In the genomic region with DNA sequence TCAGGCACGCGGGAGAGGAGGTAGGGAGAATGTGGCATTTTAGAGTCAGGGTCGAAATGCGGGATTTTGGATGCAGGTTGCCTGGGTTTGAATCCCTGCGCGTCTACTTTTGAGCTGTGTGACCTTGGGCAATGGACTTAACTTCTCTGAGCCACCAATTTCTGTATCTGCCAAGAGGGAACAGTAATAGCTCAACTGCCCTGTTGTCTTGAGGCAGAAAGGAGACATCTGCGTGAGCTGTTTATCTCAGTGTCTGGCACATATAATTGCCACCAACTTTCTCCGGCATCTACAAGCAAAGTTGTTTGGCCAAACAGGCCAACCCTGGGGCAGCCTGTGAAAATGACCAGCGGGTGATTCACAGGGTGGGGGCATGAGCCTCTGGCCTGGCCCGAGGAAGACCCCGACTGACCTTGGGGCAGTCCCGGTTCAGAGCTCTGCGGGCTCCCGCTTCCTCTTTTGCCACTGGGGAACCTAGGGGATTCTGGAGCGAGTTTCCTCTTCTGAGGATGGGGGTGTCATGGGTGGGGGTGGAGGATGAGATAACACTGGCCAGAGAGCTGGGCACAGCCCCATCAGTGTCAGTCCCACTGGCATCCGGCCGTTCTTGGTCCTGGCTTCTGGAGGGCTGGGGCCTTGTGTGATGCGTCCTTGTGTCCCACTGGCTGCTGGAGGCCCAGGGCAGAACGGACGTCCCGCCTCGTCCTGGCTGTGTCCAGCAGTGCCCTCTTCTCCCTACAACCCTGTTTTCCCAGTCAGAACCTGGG, we compare ENCODE assay signal across 1 cellular context.
TF ChIP-seq lines count a peak whose summit lies in the region.

No MANE protein-coding gene starts in this region.

TF ChIP-seq in GM12878, 131 proteins besides CTCF, POLR2A, EP300 and RAD21 (continued from another document and continues in another):
- TF ChIP-seq, protein P1, sequence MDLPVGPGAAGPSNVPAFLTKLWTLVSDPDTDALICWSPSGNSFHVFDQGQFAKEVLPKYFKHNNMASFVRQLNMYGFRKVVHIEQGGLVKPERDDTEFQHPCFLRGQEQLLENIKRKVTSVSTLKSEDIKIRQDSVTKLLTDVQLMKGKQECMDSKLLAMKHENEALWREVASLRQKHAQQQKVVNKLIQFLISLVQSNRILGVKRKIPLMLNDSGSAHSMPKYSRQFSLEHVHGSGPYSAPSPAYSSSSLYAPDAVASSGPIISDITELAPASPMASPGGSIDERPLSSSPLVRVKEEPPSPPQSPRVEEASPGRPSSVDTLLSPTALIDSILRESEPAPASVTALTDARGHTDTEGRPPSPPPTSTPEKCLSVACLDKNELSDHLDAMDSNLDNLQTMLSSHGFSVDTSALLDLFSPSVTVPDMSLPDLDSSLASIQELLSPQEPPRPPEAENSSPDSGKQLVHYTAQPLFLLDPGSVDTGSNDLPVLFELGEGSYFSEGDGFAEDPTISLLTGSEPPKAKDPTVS (IDR thresholded peaks at IDR 0.05; ENCODE audit: low read depth, low read length), result no peak
- TF ChIP-seq NBN (IDR thresholded peaks at IDR 0.05), result peak; percentile 70
- no peak for TF ChIP-seq PAX8 (IDR thresholded peaks at IDR 0.05)
- no peak for TF ChIP-seq NR2C2 (IDR thresholded peaks at IDR 0.05; ENCODE audit: borderline replicate concordance, control insufficient read depth, insufficient read length, low read depth)
- no peak for TF ChIP-seq GABPA (IDR thresholded peaks at IDR 0.05; ENCODE audit: low read depth)
- TF ChIP-seq, protein P2, sequence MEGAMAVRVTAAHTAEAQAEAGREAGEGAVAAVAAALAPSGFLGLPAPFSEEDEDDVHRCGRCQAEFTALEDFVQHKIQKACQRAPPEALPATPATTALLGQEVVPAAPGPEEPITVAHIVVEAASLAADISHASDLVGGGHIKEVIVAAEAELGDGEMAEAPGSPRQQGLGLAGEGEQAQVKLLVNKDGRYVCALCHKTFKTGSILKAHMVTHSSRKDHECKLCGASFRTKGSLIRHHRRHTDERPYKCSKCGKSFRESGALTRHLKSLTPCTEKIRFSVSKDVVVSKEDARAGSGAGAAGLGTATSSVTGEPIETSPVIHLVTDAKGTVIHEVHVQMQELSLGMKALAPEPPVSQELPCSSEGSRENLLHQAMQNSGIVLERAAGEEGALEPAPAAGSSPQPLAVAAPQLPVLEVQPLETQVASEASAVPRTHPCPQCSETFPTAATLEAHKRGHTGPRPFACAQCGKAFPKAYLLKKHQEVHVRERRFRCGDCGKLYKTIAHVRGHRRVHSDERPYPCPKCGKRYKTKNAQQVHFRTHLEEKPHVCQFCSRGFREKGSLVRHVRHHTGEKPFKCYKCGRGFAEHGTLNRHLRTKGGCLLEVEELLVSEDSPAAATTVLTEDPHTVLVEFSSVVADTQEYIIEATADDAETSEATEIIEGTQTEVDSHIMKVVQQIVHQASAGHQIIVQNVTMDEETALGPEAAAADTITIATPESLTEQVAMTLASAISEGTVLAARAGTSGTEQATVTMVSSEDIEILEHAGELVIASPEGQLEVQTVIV (IDR thresholded peaks at IDR 0.05; ENCODE audit: borderline replicate concordance, partially characterized antibody), result no peak
- peak; percentile 44; the same call in 1 of the 2 replicates for TF ChIP-seq ATF7 (IDR thresholded peaks at IDR 0.05; ENCODE audit: low read depth)
- peak; percentile 77 for TF ChIP-seq RUNX3 (IDR thresholded peaks at IDR 0.05; ENCODE audit: low read length)
- peak; percentile 79; the same call in 1 of the 2 replicates for TF ChIP-seq NFIC (IDR thresholded peaks at IDR 0.05; ENCODE audit: low read depth, low read length)
- TF ChIP-seq EED (IDR thresholded peaks at IDR 0.05; ENCODE audit: low read depth), result peak; percentile 93
- TF ChIP-seq TCF3 (IDR thresholded peaks at IDR 0.05; ENCODE audit: borderline replicate concordance, insufficient read depth, low read depth, low read length), result no peak
- TF ChIP-seq, protein P3, sequence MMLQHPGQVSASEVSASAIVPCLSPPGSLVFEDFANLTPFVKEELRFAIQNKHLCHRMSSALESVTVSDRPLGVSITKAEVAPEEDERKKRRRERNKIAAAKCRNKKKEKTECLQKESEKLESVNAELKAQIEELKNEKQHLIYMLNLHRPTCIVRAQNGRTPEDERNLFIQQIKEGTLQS (IDR thresholded peaks at IDR 0.05; ENCODE audit: borderline replicate concordance, extremely low read depth, low read depth, low read length), result no peak
- TF ChIP-seq, protein P4, sequence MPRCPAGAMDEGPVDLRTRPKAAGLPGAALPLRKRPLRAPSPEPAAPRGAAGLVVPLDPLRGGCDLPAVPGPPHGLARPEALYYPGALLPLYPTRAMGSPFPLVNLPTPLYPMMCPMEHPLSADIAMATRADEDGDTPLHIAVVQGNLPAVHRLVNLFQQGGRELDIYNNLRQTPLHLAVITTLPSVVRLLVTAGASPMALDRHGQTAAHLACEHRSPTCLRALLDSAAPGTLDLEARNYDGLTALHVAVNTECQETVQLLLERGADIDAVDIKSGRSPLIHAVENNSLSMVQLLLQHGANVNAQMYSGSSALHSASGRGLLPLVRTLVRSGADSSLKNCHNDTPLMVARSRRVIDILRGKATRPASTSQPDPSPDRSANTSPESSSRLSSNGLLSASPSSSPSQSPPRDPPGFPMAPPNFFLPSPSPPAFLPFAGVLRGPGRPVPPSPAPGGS (IDR thresholded peaks at IDR 0.05; ENCODE audit: borderline replicate concordance, insufficient read depth, low read depth, low read length, poor library complexity, severe bottlenecking), result peak; percentile 78
- TF ChIP-seq SREBF2 (IDR thresholded peaks at IDR 0.05; ENCODE audit: low read length), result no peak
- peak; percentile 88 for TF ChIP-seq RELA (IDR thresholded peaks at IDR 0.05; ENCODE audit: borderline replicate concordance, partially characterized antibody)
- TF ChIP-seq FOXM1 (IDR thresholded peaks at IDR 0.05; ENCODE audit: low read depth, low read length), result peak; percentile 76; the same call in 1 of the 2 replicates
- TF ChIP-seq LARP7 (IDR thresholded peaks at IDR 0.05), result no peak
- TF ChIP-seq SPI1 (IDR thresholded peaks at IDR 0.05; ENCODE audit: borderline replicate concordance, insufficient read depth, low read depth, low read length), result peak; percentile 98
- TF ChIP-seq ESRRA (IDR thresholded peaks at IDR 0.05; ENCODE audit: low read length), result no peak
- TF ChIP-seq, protein P5, sequence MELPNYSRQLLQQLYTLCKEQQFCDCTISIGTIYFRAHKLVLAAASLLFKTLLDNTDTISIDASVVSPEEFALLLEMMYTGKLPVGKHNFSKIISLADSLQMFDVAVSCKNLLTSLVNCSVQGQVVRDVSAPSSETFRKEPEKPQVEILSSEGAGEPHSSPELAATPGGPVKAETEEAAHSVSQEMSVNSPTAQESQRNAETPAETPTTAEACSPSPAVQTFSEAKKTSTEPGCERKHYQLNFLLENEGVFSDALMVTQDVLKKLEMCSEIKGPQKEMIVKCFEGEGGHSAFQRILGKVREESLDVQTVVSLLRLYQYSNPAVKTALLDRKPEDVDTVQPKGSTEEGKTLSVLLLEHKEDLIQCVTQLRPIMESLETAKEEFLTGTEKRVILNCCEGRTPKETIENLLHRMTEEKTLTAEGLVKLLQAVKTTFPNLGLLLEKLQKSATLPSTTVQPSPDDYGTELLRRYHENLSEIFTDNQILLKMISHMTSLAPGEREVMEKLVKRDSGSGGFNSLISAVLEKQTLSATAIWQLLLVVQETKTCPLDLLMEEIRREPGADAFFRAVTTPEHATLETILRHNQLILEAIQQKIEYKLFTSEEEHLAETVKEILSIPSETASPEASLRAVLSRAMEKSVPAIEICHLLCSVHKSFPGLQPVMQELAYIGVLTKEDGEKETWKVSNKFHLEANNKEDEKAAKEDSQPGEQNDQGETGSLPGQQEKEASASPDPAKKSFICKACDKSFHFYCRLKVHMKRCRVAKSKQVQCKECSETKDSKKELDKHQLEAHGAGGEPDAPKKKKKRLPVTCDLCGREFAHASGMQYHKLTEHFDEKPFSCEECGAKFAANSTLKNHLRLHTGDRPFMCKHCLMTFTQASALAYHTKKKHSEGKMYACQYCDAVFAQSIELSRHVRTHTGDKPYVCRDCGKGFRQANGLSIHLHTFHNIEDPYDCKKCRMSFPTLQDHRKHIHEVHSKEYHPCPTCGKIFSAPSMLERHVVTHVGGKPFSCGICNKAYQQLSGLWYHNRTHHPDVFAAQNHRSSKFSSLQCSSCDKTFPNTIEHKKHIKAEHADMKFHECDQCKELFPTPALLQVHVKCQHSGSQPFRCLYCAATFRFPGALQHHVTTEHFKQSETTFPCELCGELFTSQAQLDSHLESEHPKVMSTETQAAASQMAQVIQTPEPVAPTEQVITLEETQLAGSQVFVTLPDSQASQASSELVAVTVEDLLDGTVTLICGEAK (IDR thresholded peaks at IDR 0.05; ENCODE audit: borderline replicate concordance), result no peak
- TF ChIP-seq, protein P6, sequence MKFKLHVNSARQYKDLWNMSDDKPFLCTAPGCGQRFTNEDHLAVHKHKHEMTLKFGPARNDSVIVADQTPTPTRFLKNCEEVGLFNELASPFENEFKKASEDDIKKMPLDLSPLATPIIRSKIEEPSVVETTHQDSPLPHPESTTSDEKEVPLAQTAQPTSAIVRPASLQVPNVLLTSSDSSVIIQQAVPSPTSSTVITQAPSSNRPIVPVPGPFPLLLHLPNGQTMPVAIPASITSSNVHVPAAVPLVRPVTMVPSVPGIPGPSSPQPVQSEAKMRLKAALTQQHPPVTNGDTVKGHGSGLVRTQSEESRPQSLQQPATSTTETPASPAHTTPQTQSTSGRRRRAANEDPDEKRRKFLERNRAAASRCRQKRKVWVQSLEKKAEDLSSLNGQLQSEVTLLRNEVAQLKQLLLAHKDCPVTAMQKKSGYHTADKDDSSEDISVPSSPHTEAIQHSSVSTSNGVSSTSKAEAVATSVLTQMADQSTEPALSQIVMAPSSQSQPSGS (IDR thresholded peaks at IDR 0.05; ENCODE audit: low read length), result no peak; the same call in 1 of the 2 replicates
- no peak for TF ChIP-seq SIX5 (IDR thresholded peaks at IDR 0.05; ENCODE audit: low read depth, low read length, severe bottlenecking)
- 0 out of 2 replicates have a peak, but pooled peaks have one; percentile 10 for TF ChIP-seq MTA3 (IDR thresholded peaks at IDR 0.05; ENCODE audit: borderline replicate concordance, low read length)
- no peak for TF ChIP-seq MYB (IDR thresholded peaks at IDR 0.05; ENCODE audit: borderline replicate concordance, low read depth, low read length)
- peak; percentile 69; the same call in 1 of the 2 replicates for TF ChIP-seq GATAD2B (conservative IDR thresholded peaks at IDR 0.05; ENCODE audit: low read depth)
- TF ChIP-seq NR2C1 (IDR thresholded peaks at IDR 0.05), result no peak
- TF ChIP-seq SMAD1 (IDR thresholded peaks at IDR 0.05; ENCODE audit: low read depth, partially characterized antibody), result no peak
- peak; percentile 98 for TF ChIP-seq SMARCA5 (IDR thresholded peaks at IDR 0.05)
- TF ChIP-seq YY1 (IDR thresholded peaks at IDR 0.05; ENCODE audit: low read depth, low read length), result no peak
- TF ChIP-seq ZZZ3 (IDR thresholded peaks at IDR 0.05; ENCODE audit: control insufficient read depth, insufficient read length, low read depth), result no peak
- peak; percentile 82; the same call in 1 of the 2 replicates for TF ChIP-seq DPF2 (IDR thresholded peaks at IDR 0.05)
- no peak for TF ChIP-seq HDAC6 (IDR thresholded peaks at IDR 0.05; ENCODE audit: unreplicated experiment)
- TF ChIP-seq KLF5 (IDR thresholded peaks at IDR 0.05; ENCODE audit: partially characterized antibody), result no peak
- TF ChIP-seq STAT3 (IDR thresholded peaks at IDR 0.05; ENCODE audit: low read depth, low read length), result no peak
- TF ChIP-seq ZNF207 (IDR thresholded peaks at IDR 0.05; ENCODE audit: borderline replicate concordance), result no peak; the same call in 1 of the 2 replicates
- TF ChIP-seq MEF2A (IDR thresholded peaks at IDR 0.05; ENCODE audit: insufficient read depth, low read depth, low read length), result no peak
- peak; percentile 84; the same call in 1 of the 2 replicates for TF ChIP-seq KDM1A (IDR thresholded peaks at IDR 0.05; ENCODE audit: borderline replicate concordance)
- TF ChIP-seq RCOR1 (conservative IDR thresholded peaks at IDR 0.05; ENCODE audit: low read depth, low read length), result no peak
- TF ChIP-seq CEBPB (IDR thresholded peaks at IDR 0.05; ENCODE audit: borderline replicate concordance in 1 of 2, low read depth in 2 of 2, low read length in 2 of 2), result no peak
- TF ChIP-seq, protein P7, sequence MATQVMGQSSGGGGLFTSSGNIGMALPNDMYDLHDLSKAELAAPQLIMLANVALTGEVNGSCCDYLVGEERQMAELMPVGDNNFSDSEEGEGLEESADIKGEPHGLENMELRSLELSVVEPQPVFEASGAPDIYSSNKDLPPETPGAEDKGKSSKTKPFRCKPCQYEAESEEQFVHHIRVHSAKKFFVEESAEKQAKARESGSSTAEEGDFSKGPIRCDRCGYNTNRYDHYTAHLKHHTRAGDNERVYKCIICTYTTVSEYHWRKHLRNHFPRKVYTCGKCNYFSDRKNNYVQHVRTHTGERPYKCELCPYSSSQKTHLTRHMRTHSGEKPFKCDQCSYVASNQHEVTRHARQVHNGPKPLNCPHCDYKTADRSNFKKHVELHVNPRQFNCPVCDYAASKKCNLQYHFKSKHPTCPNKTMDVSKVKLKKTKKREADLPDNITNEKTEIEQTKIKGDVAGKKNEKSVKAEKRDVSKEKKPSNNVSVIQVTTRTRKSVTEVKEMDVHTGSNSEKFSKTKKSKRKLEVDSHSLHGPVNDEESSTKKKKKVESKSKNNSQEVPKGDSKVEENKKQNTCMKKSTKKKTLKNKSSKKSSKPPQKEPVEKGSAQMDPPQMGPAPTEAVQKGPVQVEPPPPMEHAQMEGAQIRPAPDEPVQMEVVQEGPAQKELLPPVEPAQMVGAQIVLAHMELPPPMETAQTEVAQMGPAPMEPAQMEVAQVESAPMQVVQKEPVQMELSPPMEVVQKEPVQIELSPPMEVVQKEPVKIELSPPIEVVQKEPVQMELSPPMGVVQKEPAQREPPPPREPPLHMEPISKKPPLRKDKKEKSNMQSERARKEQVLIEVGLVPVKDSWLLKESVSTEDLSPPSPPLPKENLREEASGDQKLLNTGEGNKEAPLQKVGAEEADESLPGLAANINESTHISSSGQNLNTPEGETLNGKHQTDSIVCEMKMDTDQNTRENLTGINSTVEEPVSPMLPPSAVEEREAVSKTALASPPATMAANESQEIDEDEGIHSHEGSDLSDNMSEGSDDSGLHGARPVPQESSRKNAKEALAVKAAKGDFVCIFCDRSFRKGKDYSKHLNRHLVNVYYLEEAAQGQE (IDR thresholded peaks at IDR 0.05; ENCODE audit: low read depth, low read length), result 0 out of 2 replicates have a peak, but pooled peaks have one; percentile 29
- TF ChIP-seq STAT1 (conservative IDR thresholded peaks at IDR 0.05), result no peak
- no peak for TF ChIP-seq FOS (IDR thresholded peaks at IDR 0.05; ENCODE audit: borderline replicate concordance, extremely low read depth, insufficient read length)
- no peak for TF ChIP-seq TARDBP (IDR thresholded peaks at IDR 0.05; ENCODE audit: borderline replicate concordance)
- TF ChIP-seq MTA2 (IDR thresholded peaks at IDR 0.05; ENCODE audit: low read depth), result peak; percentile 75; the same call in 1 of the 2 replicates
- peak; percentile 95 for TF ChIP-seq NFXL1 (IDR thresholded peaks at IDR 0.05; ENCODE audit: borderline replicate concordance)
- peak; percentile 38 for TF ChIP-seq MEF2B (IDR thresholded peaks at IDR 0.05; ENCODE audit: partially characterized antibody, poor library complexity, severe bottlenecking)
- no peak; the same call in 1 of the 2 replicates for TF ChIP-seq TAF1 (IDR thresholded peaks at IDR 0.05; ENCODE audit: borderline replicate concordance, low read depth, low read length)
